ENCODE assay signal across 7 cellular contexts in the genomic region with DNA sequence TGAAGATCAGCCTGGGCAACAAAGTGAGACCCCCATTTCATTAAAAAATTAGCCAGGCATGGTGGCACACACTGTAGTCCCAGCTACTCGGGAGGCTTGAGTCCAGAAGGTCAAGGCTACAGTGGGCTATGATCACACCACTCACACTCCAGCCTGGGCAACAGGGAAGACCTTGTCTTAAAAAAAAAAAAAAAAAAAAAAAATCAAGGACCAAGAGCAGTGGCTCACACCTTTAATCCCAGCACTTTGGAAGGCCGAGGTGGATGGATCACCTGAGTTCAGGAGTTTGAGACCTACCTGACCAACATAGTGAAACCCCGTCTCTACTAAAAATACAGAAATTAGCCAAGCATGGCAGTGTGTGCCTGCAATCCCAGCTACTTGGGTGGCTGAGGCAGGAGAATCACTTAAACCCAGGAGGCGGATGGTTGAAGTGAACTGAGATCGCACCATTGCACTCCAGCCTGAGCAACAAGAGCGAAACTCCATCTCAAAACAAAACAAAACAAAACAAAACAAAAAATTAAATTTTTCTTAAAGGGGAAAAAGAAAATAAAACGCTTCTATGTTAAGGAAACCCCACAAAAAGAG. TPM values are rescaled to one million over a fixed set of nuclear protein-coding genes. Genes with fewer than 3 reads are reported as not detected.
A peak's percentile ranks its signal among the peaks of the same experiment; 100 is the strongest.
DNase-seq lines count a peak whose midpoint lies in the region; ATAC-seq and TF ChIP-seq lines count a peak whose summit lies in the region.
"Not testable (repeated sequence)": the region's sequence is repeated elsewhere in the genome, so short reads cannot be mapped to it uniquely, and the experiment has no call there.

No MANE protein-coding gene starts in this region.

- TF ChIP-seq POLR2A in HCT116 (IDR thresholded peaks at IDR 0.05; ENCODE audit: borderline replicate concordance, extremely low read depth, insufficient read depth, insufficient read length): not testable (repeated sequence)

- not testable (repeated sequence) for H3K9me2 ChIP-seq in HCT116 (ENCODE audit: insufficient read depth); PC-3 (replicated peaks; ENCODE audit: low read length)

- H4K20me1 ChIP-seq in BLaER1 treated with 17β-estradiol and CSF1 and Interleukin-3, amounts not matched to agents 10 nM and 100 nM; HCT116 (ENCODE audit: insufficient read depth); PC-3 (ENCODE audit: low read length): not testable (repeated sequence)

- H3K4me1 ChIP-seq in BLaER1 treated with 17β-estradiol and CSF1 and Interleukin-3, amounts not matched to agents 10 nM and 100 nM: peaks cover 39 to 60% (median 45%) of the 10 kb centered on the region in 10 experiments
- peaks cover 7 to 29% of the 10 kb centered on the region in 2 experiments; a peak in 3 of 4 replicates for H3K4me1 ChIP-seq in HCT116 (ENCODE audit: control insufficient read depth in 1 of 2, insufficient read depth in 2 of 2, low read length in 2 of 2)
- peaks cover 23% of the 10 kb centered on the region for H3K4me1 ChIP-seq in PC-3 (ENCODE audit: insufficient read depth, low read length)

- H3K9ac ChIP-seq in BLaER1 treated with 17β-estradiol and CSF1 and Interleukin-3, amounts not matched to agents 10 nM and 100 nM: peak overlapping the region in 1 of 11 experiments; percentile 2; a peak in 1 of 22 replicates
- not testable (repeated sequence) for H3K9ac ChIP-seq in HCT116 (ENCODE audit: low read length); PC-3 (ENCODE audit: low read length); SK-N-MC (ENCODE audit: insufficient read length)

- H3K4me3 ChIP-seq in BLaER1 treated with 17β-estradiol and CSF1 and Interleukin-3, amounts not matched to agents 10 nM and 100 nM; HCT116 (replicated peaks in 1 of 2; ENCODE audit: low read depth in 1 of 2, low read length in 2 of 2); PC-3 (ENCODE audit: low read length); SK-N-MC: not testable (repeated sequence)

- not testable (repeated sequence) for H3F3A ChIP-seq in PC-3 (ENCODE audit: low read length, unreplicated experiment)

- H3K9me3 ChIP-seq in BLaER1 treated with 17β-estradiol and CSF1 and Interleukin-3, amounts not matched to agents 10 nM and 100 nM (replicated peaks in 1 of 11); HCT116 (ENCODE audit: control insufficient read depth in 1 of 2, insufficient read depth in 1 of 2, low read depth in 1 of 2, low read length in 2 of 2); PC-3 (ENCODE audit: low read length); SK-N-MC (ENCODE audit: low read depth, low read length): not testable (repeated sequence)

- not testable (repeated sequence) for H2AFZ ChIP-seq in HCT116 (ENCODE audit: low read depth, low read length, poor library complexity, severe bottlenecking); PC-3 (ENCODE audit: low read length)

- peak overlapping the region; percentile 97 for H3K27ac Mint-ChIP-seq in activated naive CD8-positive, alpha-beta T cell treated with anti-CD3 and anti-CD28 coated beads, Interleukin-2, amount 10 ng/mL, durations not matched to agents 7 days and 5 days

- CTCF ChIA-PET in HCT116 (lab: Charles Lee); PC-3 (lab: Charles Lee): not testable (repeated sequence)

- intact Hi-C loops in HCT116 (cut with micrococcal nuclease); PC-3 (cut with micrococcal nuclease); posterior vena cava (cut with DNase I): not testable (repeated sequence)

- H3K36me3 ChIP-seq in BLaER1 treated with 17β-estradiol and CSF1 and Interleukin-3, amounts not matched to agents 10 nM and 100 nM; HCT116 (ENCODE audit: control insufficient read depth in 1 of 2, insufficient read depth in 2 of 2, low read length in 2 of 2); PC-3 (ENCODE audit: low read depth, low read length); SK-N-MC (ENCODE audit: insufficient read depth, low read length): not testable (repeated sequence)

- H3K27ac ChIP-seq in BLaER1 treated with 17β-estradiol and CSF1 and Interleukin-3, amounts not matched to agents 10 nM and 100 nM: peak overlapping the region in 1 of 11 experiments; percentile 51; a peak in 1 of 22 replicates
- H3K27ac ChIP-seq in HCT116 (ENCODE audit: low read depth, low read length): not testable (repeated sequence)
- H3K27ac ChIP-seq in PC-3 (ENCODE audit: low read length): peak overlapping the region; percentile 35; the same call in 1 of the 2 replicates
- peak overlapping the region; percentile 73; the same call in 1 of the 2 replicates for H3K27ac ChIP-seq in SK-N-MC
- peak overlapping the region; percentile 35 for H3K27ac ChIP-seq in epithelial cell of prostate

- not testable (repeated sequence) for H3K9me3 Mint-ChIP-seq in activated naive CD8-positive, alpha-beta T cell treated with anti-CD3 and anti-CD28 coated beads, Interleukin-2, amount 10 ng/mL, durations not matched to agents 7 days and 5 days

- peaks cover 33% of the 10 kb centered on the region for H3K4me1 Mint-ChIP-seq in activated naive CD8-positive, alpha-beta T cell treated with anti-CD3 and anti-CD28 coated beads, Interleukin-2, amount 10 ng/mL, durations not matched to agents 7 days and 5 days

- H3K4me2 ChIP-seq in BLaER1 treated with 17β-estradiol and CSF1 and Interleukin-3, amounts not matched to agents 10 nM and 100 nM: peak overlapping the region; percentile 25 to 98 (median 96); a peak in 21 of 22 replicates
- peak overlapping the region; percentile 91 for H3K4me2 ChIP-seq in HCT116 (ENCODE audit: low read length)
- H3K4me2 ChIP-seq in PC-3 (ENCODE audit: low read length): not testable (repeated sequence)

- H3K4me3 Mint-ChIP-seq in activated naive CD8-positive, alpha-beta T cell treated with anti-CD3 and anti-CD28 coated beads, Interleukin-2, amount 10 ng/mL, durations not matched to agents 7 days and 5 days: peak overlapping the region; percentile 8

- RAD21 ChIA-PET in HCT116 (lab: Charles Lee; ENCODE audit: low non-redundant PET in 1 of 2, low total read pairs in 2 of 2, uncharacterized antibody in 2 of 2, unreplicated experiment in 2 of 2): not testable (repeated sequence)

- BruUV-seq in HCT116 (replicated peaks; lab: Mats Ljungman, UMichigan); PC-3 (replicated peaks; lab: Mats Ljungman, UMichigan): not testable (repeated sequence)

- TF ChIP-seq CTCF in HCT116 (IDR thresholded peaks at IDR 0.05 in 2 of 3, conservative IDR thresholded peaks at IDR 0.05 in 1 of 3; ENCODE audit: borderline replicate concordance in 1 of 3, insufficient read depth in 1 of 3, low read depth in 2 of 3, low read length in 2 of 3); PC-3 (conservative IDR thresholded peaks at IDR 0.05; ENCODE audit: low read depth, low read length): not testable (repeated sequence)

- POLR2A ChIA-PET in HCT116 (lab: Charles Lee); PC-3 (lab: Charles Lee; ENCODE audit: unreplicated experiment): not testable (repeated sequence)
- POLR2A ChIA-PET in activated naive CD8-positive, alpha-beta T cell treated with anti-CD3 and anti-CD28 coated beads, Interleukin-2, amount 10 ng/mL, durations not matched to agents 7 days and 5 days (lab: Charles Lee): interaction anchor here (0.6 to 4.9 kb wide), 3 partner anchors 10 to 23 kb away, joined by 4 to 49 read pairs (median 4); no protein-coding TSS in a partner anchor

- ATAC-seq in HCT116; PC-3; activated naive CD8-positive, alpha-beta T cell treated with anti-CD3 and anti-CD28 coated beads, Interleukin-2, amount 10 ng/mL, durations not matched to agents 7 days and 5 days (ENCODE audit: low read depth): not testable (repeated sequence)

- H3K27me3 Mint-ChIP-seq in activated naive CD8-positive, alpha-beta T cell treated with anti-CD3 and anti-CD28 coated beads, Interleukin-2, amount 10 ng/mL, durations not matched to agents 7 days and 5 days: not testable (repeated sequence)

- not testable (repeated sequence) for H3K79me2 ChIP-seq in HCT116 (ENCODE audit: insufficient read depth, low read length); PC-3 (ENCODE audit: low read length)

- H3K36me3 Mint-ChIP-seq in activated naive CD8-positive, alpha-beta T cell treated with anti-CD3 and anti-CD28 coated beads, Interleukin-2, amount 10 ng/mL, durations not matched to agents 7 days and 5 days: peaks cover 24% of the 10 kb centered on the region

- not testable (repeated sequence) for DNase-seq in HCT116 (ENCODE audit: low read depth, low spot score); PC-3; SK-N-MC (ENCODE audit: low read depth, low spot score); epithelial cell of prostate (ENCODE audit: low read depth, low spot score)
- peak; percentile 3 for DNase-seq in activated naive CD8-positive, alpha-beta T cell treated with anti-CD3 and anti-CD28 coated beads, Interleukin-2, amount 10 ng/mL, durations not matched to agents 7 days and 5 days
- peak; percentile 11 for DNase-seq in posterior vena cava (ENCODE audit: low spot score)

- not testable (repeated sequence) for TF ChIP-seq RAD21 in HCT116 (IDR thresholded peaks at IDR 0.05; ENCODE audit: low read depth)

- not testable (repeated sequence) for H3K27me3 ChIP-seq in BLaER1 treated with 17β-estradiol and CSF1 and Interleukin-3, amounts not matched to agents 10 nM and 100 nM; HCT116 (ENCODE audit: insufficient read depth, low read length); PC-3 (ENCODE audit: low read length)

RNA-seq across cellular contexts. Expression of gene BLM, which starts 49.3 kb away (rescaled TPM):
- 24.6 TPM for total RNA-seq in HCT116 (2021; ENCODE audit: unreplicated experiment)
- polyA plus RNA-seq in HCT116 (2012): 8.2 and 11.1 TPM in 2 replicates
- 10.3 and 18.7 TPM in 2 replicates for total RNA-seq in PC-3 (2014; rRNA removed)
- 10 to 100 TPM; 36.6 to 41.0 TPM for total RNA-seq in activated naive CD8-positive, alpha-beta T cell treated with anti-CD3 and anti-CD28 coated beads, Interleukin-2, amount 10 ng/mL, durations not matched to agents 7 days and 5 days
- 1 to 10 TPM in 1 of 2 donors, under 1 TPM in 1; 1.00 to 3.1 TPM for total RNA-seq in posterior vena cava
